14 cellular contexts compared by ENCODE assay signal in genomic region chr18:67518566-67518965, GRCh38. TPM values are rescaled to one million over a fixed set of nuclear protein-coding genes. Genes with fewer than 3 reads are reported as not detected.
A peak's percentile ranks its signal among the peaks of the same experiment; 100 is the strongest.
DNase-seq lines count a peak whose midpoint lies in the region; ATAC-seq and TF ChIP-seq lines count a peak whose summit lies in the region.
"Had no signal": no experiment of that assay in that cellular context is flagged by ENCODE, and none has a peak within 500 bp of the region (broad histone marks: within the 10 kb centered on the region; RNA-seq: fewer than 3 reads in every experiment).

No MANE protein-coding gene starts in this region.

- no peaks in the 10 kb centered on the region for H3K27me3 ChIP-seq in OCI-LY3 (ENCODE audit: low read depth, low read length)
- no peaks in the 10 kb centered on the region for H3K27me3 ChIP-seq in thoracic aorta (replicated peaks; ENCODE audit: insufficient read depth)

- no peaks in the 10 kb centered on the region for H4K20me1 ChIP-seq in OCI-LY3 (ENCODE audit: insufficient read depth, low read length)

- H3K79me2 ChIP-seq in OCI-LY3 (ENCODE audit: low read length) = no peaks in the 10 kb centered on the region

- CTCF ChIA-PET in GM10248 (lab: Yijun Ruan, JAX) = no interaction called here

- POLR2A ChIA-PET in GM10248 (lab: Yijun Ruan, JAX) = no interaction called here

- no peak overlapping the region for H3K4me2 ChIP-seq in OCI-LY3 (ENCODE audit: low read length)

- peak overlapping the region; percentile 22; the same call in 1 of the 2 replicates for H2AFZ ChIP-seq in OCI-LY3 (ENCODE audit: low read depth, low read length)

- H3K27ac ChIP-seq in OCI-LY3 (ENCODE audit: low read length) (no peak overlapping the region), thoracic aorta (peak overlapping the region; percentile 66 to 89)

- no peak overlapping the region for H3K9ac ChIP-seq in OCI-LY3 (ENCODE audit: low read length)

- TF ChIP-seq CTCF in OCI-LY3 (IDR thresholded peaks at IDR 0.05; ENCODE audit: low read depth, low read length) (no peak), fibroblast of mammary gland (conservative IDR thresholded peaks at IDR 0.05; ENCODE audit: control insufficient read depth, insufficient read depth, low read depth, low read length) (no peak), thoracic aorta (IDR thresholded peaks at IDR 0.05) (no peak), GM10248 (IDR thresholded peaks at IDR 0.05; ENCODE audit: control extremely low read depth, extremely low read depth, low read depth, missing control alignments) (no peak)

- DNase-seq in ELR (ENCODE audit: low read depth) (peak; percentile 16), fibroblast of mammary gland (ENCODE audit: low read depth) (peak; percentile 57), thoracic aorta (ENCODE audit: low spot score) (no peak), GM10248 (ENCODE audit: extremely low spot score) (no peak)
- DNase-seq: COR-L47, EL, NCI-H1436, NCI-H2081, NCI-H510A treated with DMSO at 0.1 percent for 48 hours had no signal

- ATAC-seq in thoracic aorta (ENCODE audit: insufficient number of reproducible peaks, low FRiP score, low read depth) (no peak), HG02610 (IDR thresholded peaks at IDR 0.05; ENCODE audit: unreplicated experiment) (no peak), HG03469 (IDR thresholded peaks at IDR 0.05; ENCODE audit: unreplicated experiment) (no peak)
- ATAC-seq: K562, Panc1 had no signal

- H3K9me3 ChIP-seq in OCI-LY3 (ENCODE audit: insufficient read depth, low read length) (no peaks in the 10 kb centered on the region), thoracic aorta (no peaks in the 10 kb centered on the region)

- H3K4me3 ChIP-seq in OCI-LY3 (ENCODE audit: low read length) = no peak overlapping the region
- no peak overlapping the region for H3K4me3 ChIP-seq in fibroblast of mammary gland (ENCODE audit: control insufficient read depth, low read depth, low read length)
- no peak overlapping the region for H3K4me3 ChIP-seq in thoracic aorta
- H3K4me3 ChIP-seq: K562 had no signal

- H3K4me1 ChIP-seq in OCI-LY3 (ENCODE audit: low read length) (no peaks in the 10 kb centered on the region), thoracic aorta (ENCODE audit: control insufficient read depth in 1 of 2, low read depth in 2 of 2) (peaks cover 9 to 25% of the 10 kb centered on the region in 2 donors)

- no peaks in the 10 kb centered on the region for H3K36me3 ChIP-seq in OCI-LY3 (replicated peaks; ENCODE audit: low read depth, low read length)
- no peaks in the 10 kb centered on the region for H3K36me3 ChIP-seq in thoracic aorta

RNA-seq across cellular contexts. Expression of gene DSEL, which starts 2.0 kb away (rescaled TPM):
- total RNA-seq in thoracic aorta = 10 to 100 TPM; 34.1 to 38.5 TPM

Comparison
In these comparisons a context has a peak if more than half of its experiments do, and no peak if none do; other contexts are left out.
1. DNase-seq: peak in ELR (single experiment) and fibroblast of mammary gland (single experiment); none in thoracic aorta (single experiment) and GM10248 (single experiment).